24 cellular contexts compared by ENCODE assay signal in genomic region chr1:211701733-211702132, GRCh38.
"Had no signal": no experiment of that assay in that cellular context is flagged by ENCODE, and none has a peak within 500 bp of the region (broad histone marks: within the 10 kb centered on the region; RNA-seq: fewer than 3 reads in every experiment).

No MANE protein-coding gene starts in this region.

- H3K27me3 ChIP-seq: ovary, right atrium auricular region, right lobe of liver, transverse colon, upper lobe of left lung, vagina had no signal

- H3K9me3 Mint-ChIP-seq: naive thymus-derived CD8-positive, alpha-beta T cell; nephron progenitor cell; neural progenitor cell; stimulated activated naive CD8-positive, alpha-beta T cell treated with anti-CD3 and anti-CD28 coated beads, Interleukin-15, Interleukin-2, amounts not matched to agents 100 ng/mL and 50 ng/mL, for 24 hours had no signal

- H3K4me1 ChIP-seq: neural progenitor cell, right lobe of liver had no signal

- FAIRE-seq: kidney had no signal

- H3K4me3 ChIP-seq: left lung, lower lobe of right lung, neural progenitor cell, ovary, right atrium auricular region, right lobe of liver, smooth muscle cell, transverse colon, upper lobe of left lung, vagina had no signal

- H3K9ac ChIP-seq: neural progenitor cell had no signal

- H3K27ac Mint-ChIP-seq: nephron progenitor cell; neural progenitor cell; progenitor cell of endocrine pancreas; stimulated activated naive CD8-positive, alpha-beta T cell treated with anti-CD3 and anti-CD28 coated beads, Interleukin-15, Interleukin-2, amounts not matched to agents 100 ng/mL and 50 ng/mL, for 24 hours had no signal

- H3K27me3 Mint-ChIP-seq: stimulated activated naive CD8-positive, alpha-beta T cell treated with anti-CD3 and anti-CD28 coated beads, Interleukin-15, Interleukin-2, amounts not matched to agents 100 ng/mL and 50 ng/mL, for 24 hours had no signal

- DNase-seq: hippocampal formation; kidney; left colon; left lung; lower lobe of right lung; mammary epithelial cell; mesenchymal stem cell; naive thymus-derived CD8-positive, alpha-beta T cell; nephron progenitor cell; occipital lobe; ovary; right lobe of liver; stimulated activated CD4-positive, alpha-beta T cell treated with anti-CD3 and anti-CD28 coated beads, Interleukin-1b, Interleukin-23, amount 100 ng/mL, for 48 hours; stimulated activated CD4-positive, alpha-beta T cell treated with anti-CD3 and anti-CD28 coated beads, Interleukin-2, amount 100 ng/mL, for 48 hours; stimulated activated naive CD4-positive, alpha-beta T cell; transverse colon; upper lobe of left lung had no signal

- H3K4me2 ChIP-seq: neural progenitor cell, smooth muscle cell had no signal

- H3K4me3 Mint-ChIP-seq: naive thymus-derived CD8-positive, alpha-beta T cell; nephron progenitor cell; neural progenitor cell; stimulated activated naive CD8-positive, alpha-beta T cell treated with anti-CD3 and anti-CD28 coated beads, Interleukin-15, Interleukin-2, amounts not matched to agents 100 ng/mL and 50 ng/mL, for 24 hours had no signal

- H3K9me3 ChIP-seq: left lung, lower lobe of right lung, neutrophil, ovary, right atrium auricular region, right lobe of liver, transverse colon, upper lobe of left lung, vagina had no signal

- H3K36me3 Mint-ChIP-seq: naive thymus-derived CD8-positive, alpha-beta T cell; neural progenitor cell had no signal

- H3K27ac ChIP-seq: left lung, lower lobe of right lung, neural progenitor cell, neutrophil, ovary, right atrium auricular region, right lobe of liver, transverse colon, upper lobe of left lung, vagina had no signal

- H2AFZ ChIP-seq: neural progenitor cell had no signal

- ATAC-seq: left colon; left lung; lower lobe of right lung; naive thymus-derived CD8-positive, alpha-beta T cell; right lobe of liver had no signal

- H3K36me3 ChIP-seq: left lung, lower lobe of right lung, neural progenitor cell, neutrophil, ovary, right atrium auricular region, right lobe of liver, transverse colon, upper lobe of left lung, vagina had no signal
